1 cellular context compared by ENCODE assay signal in the genomic region with DNA sequence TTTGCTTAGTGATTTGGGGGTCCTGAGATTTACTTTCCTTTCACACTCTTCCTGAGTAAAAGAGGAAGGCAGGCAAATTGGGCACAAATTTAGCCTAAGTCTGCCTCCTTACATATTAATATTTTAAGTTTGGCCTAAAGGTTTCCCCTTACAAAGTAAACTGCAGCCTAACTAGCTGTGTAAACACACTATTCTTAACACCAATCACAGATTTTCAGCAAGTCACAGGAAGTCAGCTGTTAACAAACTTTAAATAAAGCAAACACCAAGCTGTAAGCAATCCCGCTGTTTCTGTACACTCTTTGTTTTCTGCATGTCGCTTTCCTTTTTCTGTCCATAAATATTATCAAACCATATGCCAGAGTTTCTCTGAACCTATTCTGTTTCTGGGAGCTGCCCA.
TF ChIP-seq lines count a peak whose summit lies in the region.

No MANE protein-coding gene starts in this region.

TF ChIP-seq in IMR-90, 13 proteins besides CTCF, POLR2A, EP300 and RAD21:
- TF ChIP-seq CHD1 (IDR thresholded peaks at IDR 0.05; ENCODE audit: low read depth, low read length) (no peak), SMC3 (IDR thresholded peaks at IDR 0.05; ENCODE audit: low read depth, low read length) (no peak), NFE2L2 (IDR thresholded peaks at IDR 0.05; ENCODE audit: low read depth, low read length) (no peak), MAFK (IDR thresholded peaks at IDR 0.05; ENCODE audit: low read depth, low read length) (no peak), RCOR1 (IDR thresholded peaks at IDR 0.05; ENCODE audit: insufficient replicate concordance, low read length) (no peak), MXI1 (IDR thresholded peaks at IDR 0.05; ENCODE audit: borderline replicate concordance, low read depth, low read length) (no peak), MAZ (IDR thresholded peaks at IDR 0.05; ENCODE audit: borderline replicate concordance, low read depth, low read length) (no peak), CEBPB (IDR thresholded peaks at IDR 0.05; ENCODE audit: low read depth, low read length) (no peak), FOS (IDR thresholded peaks at IDR 0.05; ENCODE audit: low read depth, low read length) (no peak)
- TF ChIP-seq, protein P1, sequence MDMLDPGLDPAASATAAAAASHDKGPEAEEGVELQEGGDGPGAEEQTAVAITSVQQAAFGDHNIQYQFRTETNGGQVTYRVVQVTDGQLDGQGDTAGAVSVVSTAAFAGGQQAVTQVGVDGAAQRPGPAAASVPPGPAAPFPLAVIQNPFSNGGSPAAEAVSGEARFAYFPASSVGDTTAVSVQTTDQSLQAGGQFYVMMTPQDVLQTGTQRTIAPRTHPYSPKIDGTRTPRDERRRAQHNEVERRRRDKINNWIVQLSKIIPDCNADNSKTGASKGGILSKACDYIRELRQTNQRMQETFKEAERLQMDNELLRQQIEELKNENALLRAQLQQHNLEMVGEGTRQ (IDR thresholded peaks at IDR 0.05; ENCODE audit: low read depth, low read length), result no peak
- TF ChIP-seq, protein P2, sequence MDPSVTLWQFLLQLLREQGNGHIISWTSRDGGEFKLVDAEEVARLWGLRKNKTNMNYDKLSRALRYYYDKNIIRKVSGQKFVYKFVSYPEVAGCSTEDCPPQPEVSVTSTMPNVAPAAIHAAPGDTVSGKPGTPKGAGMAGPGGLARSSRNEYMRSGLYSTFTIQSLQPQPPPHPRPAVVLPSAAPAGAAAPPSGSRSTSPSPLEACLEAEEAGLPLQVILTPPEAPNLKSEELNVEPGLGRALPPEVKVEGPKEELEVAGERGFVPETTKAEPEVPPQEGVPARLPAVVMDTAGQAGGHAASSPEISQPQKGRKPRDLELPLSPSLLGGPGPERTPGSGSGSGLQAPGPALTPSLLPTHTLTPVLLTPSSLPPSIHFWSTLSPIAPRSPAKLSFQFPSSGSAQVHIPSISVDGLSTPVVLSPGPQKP (IDR thresholded peaks at IDR 0.05; ENCODE audit: borderline replicate concordance, low read depth, low read length), result no peak
